ENCODE assay signal across 14 cellular contexts in genomic region chr13:76523740-76524382, GRCh38.
DNase-seq lines count a peak whose midpoint lies in the region; ATAC-seq lines count a peak whose summit lies in the region.
"Had no signal": no experiment of that assay in that cellular context is flagged by ENCODE, and none has a peak within 500 bp of the region (broad histone marks: within the 10 kb centered on the region; RNA-seq: fewer than 3 reads in every experiment).

No MANE protein-coding gene starts in this region.

- H3K9me3 Mint-ChIP-seq in activated naive CD4-positive, alpha-beta T cell treated with anti-CD3 and anti-CD28 coated beads, Interleukin-2, amount 50 U/mL, for 72 hours, result no peaks in the 10 kb centered on the region
- no peaks in the 10 kb centered on the region for H3K9me3 Mint-ChIP-seq in activated T-helper 17 cell treated with anti-CD3 and anti-CD28 coated beads, Interleukin-2, amount 50 U/mL, for 72 hours
- H3K9me3 Mint-ChIP-seq: activated CD4-positive, alpha-beta T cell treated with anti-CD3 and anti-CD28 coated beads, Interleukin-2, amount 10 ng/mL, durations not matched to agents 24 days and 14 days had no signal

- ATAC-seq in GM19043 (IDR thresholded peaks at IDR 0.05; ENCODE audit: low read depth, unreplicated experiment) (peak; percentile 62), HG02759 (IDR thresholded peaks at IDR 0.05; ENCODE audit: unreplicated experiment) (peak; percentile 79), HG03558 (IDR thresholded peaks at IDR 0.05; ENCODE audit: extremely low read depth, unreplicated experiment) (peak; percentile 91)
- ATAC-seq in activated naive CD4-positive, alpha-beta T cell treated with anti-CD3 and anti-CD28 coated beads, Interleukin-2, amount 50 U/mL, for 72 hours, result no peak
- ATAC-seq in activated T-helper 17 cell treated with anti-CD3 and anti-CD28 coated beads, Interleukin-2, amount 50 U/mL, for 72 hours (replicated peaks), result no peak
- ATAC-seq: heart left ventricle, left lung had no signal

- H3K27me3 Mint-ChIP-seq in activated T-helper 17 cell treated with anti-CD3 and anti-CD28 coated beads, Interleukin-2, amount 50 U/mL, for 72 hours, result no peaks in the 10 kb centered on the region
- H3K27me3 Mint-ChIP-seq: activated CD4-positive, alpha-beta T cell treated with anti-CD3 and anti-CD28 coated beads, Interleukin-2, amount 10 ng/mL, durations not matched to agents 24 days and 14 days had no signal

- H3K27ac Mint-ChIP-seq in activated naive CD4-positive, alpha-beta T cell treated with anti-CD3 and anti-CD28 coated beads, Interleukin-2, amount 50 U/mL, for 72 hours, result no peak overlapping the region
- no peak overlapping the region for H3K27ac Mint-ChIP-seq in activated T-helper 17 cell treated with anti-CD3 and anti-CD28 coated beads, Interleukin-2, amount 50 U/mL, for 72 hours
- H3K27ac Mint-ChIP-seq: activated CD4-positive, alpha-beta T cell treated with anti-CD3 and anti-CD28 coated beads, Interleukin-2, amount 10 ng/mL, durations not matched to agents 24 days and 14 days; type B pancreatic cell had no signal

- no peak overlapping the region for H3K4me3 Mint-ChIP-seq in activated T-helper 17 cell treated with anti-CD3 and anti-CD28 coated beads, Interleukin-2, amount 50 U/mL, for 72 hours
- H3K4me3 Mint-ChIP-seq: activated CD4-positive, alpha-beta T cell treated with anti-CD3 and anti-CD28 coated beads, Interleukin-2, amount 10 ng/mL, durations not matched to agents 24 days and 14 days; type B pancreatic cell had no signal

- H3K36me3 Mint-ChIP-seq in activated naive CD4-positive, alpha-beta T cell treated with anti-CD3 and anti-CD28 coated beads, Interleukin-2, amount 50 U/mL, for 72 hours, result no peaks in the 10 kb centered on the region
- H3K36me3 Mint-ChIP-seq in activated T-helper 17 cell treated with anti-CD3 and anti-CD28 coated beads, Interleukin-2, amount 50 U/mL, for 72 hours (ENCODE audit: low read depth), result no peaks in the 10 kb centered on the region

- H3K4me1 Mint-ChIP-seq in activated T-helper 17 cell treated with anti-CD3 and anti-CD28 coated beads, Interleukin-2, amount 50 U/mL, for 72 hours, result no peaks in the 10 kb centered on the region
- H3K4me1 Mint-ChIP-seq: activated CD4-positive, alpha-beta T cell treated with anti-CD3 and anti-CD28 coated beads, Interleukin-2, amount 10 ng/mL, durations not matched to agents 24 days and 14 days had no signal

- DNase-seq in ELF-1 (ENCODE audit: low read depth, low spot score) (peak; percentile 5), NCI-H748 treated with DMSO at 0.1 percent for 48 hours (lab: John Stamatoyannopoulos, UW) (no peak), medulla oblongata (ENCODE audit: extremely low spot score) (no peak)
- no peak for DNase-seq in activated naive CD4-positive, alpha-beta T cell treated with anti-CD3 and anti-CD28 coated beads, Interleukin-2, amount 50 U/mL, for 72 hours (ENCODE audit: low spot score in 2 of 2)
- DNase-seq: activated CD4-positive, alpha-beta T cell treated with anti-CD3 and anti-CD28 coated beads, Interleukin-2, amount 10 ng/mL, durations not matched to agents 24 days and 14 days; GM23248; heart left ventricle; left lung; T-helper 1 cell had no signal

Comparison
In these comparisons a context has a peak if more than half of its experiments do, and no peak if none do; other contexts are left out.
1. ATAC-seq: peak in GM19043 (single experiment), HG02759 (single experiment) and HG03558 (single experiment); none in activated naive CD4-positive, alpha-beta T cell treated with anti-CD3 and anti-CD28 coated beads, Interleukin-2, amount 50 U/mL, for 72 hours (0 of 2) and activated T-helper 17 cell treated with anti-CD3 and anti-CD28 coated beads, Interleukin-2, amount 50 U/mL, for 72 hours (single experiment).